8 cellular contexts compared by ENCODE assay signal in genomic region chr14:105962532-105962931, GRCh38.
"Had no signal": no experiment of that assay in that cellular context is flagged by ENCODE, and none has a peak within 500 bp of the region (broad histone marks: within the 10 kb centered on the region; RNA-seq: fewer than 3 reads in every experiment).

No MANE protein-coding gene starts in this region.

- FAIRE-seq: G401.6, GM12878, GM12891, GM12892, GM18507, GM19239 had no signal

- ATAC-seq: GM12878 had no signal

- H3K4me3 ChIP-seq: GM12878 had no signal

- DNase-seq: GDM1, GF-D8 had no signal
